In genomic region chr5:113024298-113024697, GRCh38 we compare ENCODE assay signal across 1 cellular context.
A peak's percentile ranks its signal among the peaks of the same experiment; 100 is the strongest.
TF ChIP-seq lines count a peak whose summit lies in the region.

No MANE protein-coding gene starts in this region.

TF ChIP-seq in HepG2, 621 proteins besides CTCF, POLR2A, EP300 and RAD21:
- TF ChIP-seq ZNF629 (CRISPR knock-in tag; conservative IDR thresholded peaks at IDR 0.05), result peak; percentile 51; the same call in 1 of the 2 replicates
- TF ChIP-seq ZNF773 (CRISPR knock-in tag; IDR thresholded peaks at IDR 0.05; ENCODE audit: borderline replicate concordance), result no peak
- no peak for TF ChIP-seq GPN1 (CRISPR knock-in tag; IDR thresholded peaks at IDR 0.05; ENCODE audit: borderline replicate concordance)
